In the genomic region with DNA sequence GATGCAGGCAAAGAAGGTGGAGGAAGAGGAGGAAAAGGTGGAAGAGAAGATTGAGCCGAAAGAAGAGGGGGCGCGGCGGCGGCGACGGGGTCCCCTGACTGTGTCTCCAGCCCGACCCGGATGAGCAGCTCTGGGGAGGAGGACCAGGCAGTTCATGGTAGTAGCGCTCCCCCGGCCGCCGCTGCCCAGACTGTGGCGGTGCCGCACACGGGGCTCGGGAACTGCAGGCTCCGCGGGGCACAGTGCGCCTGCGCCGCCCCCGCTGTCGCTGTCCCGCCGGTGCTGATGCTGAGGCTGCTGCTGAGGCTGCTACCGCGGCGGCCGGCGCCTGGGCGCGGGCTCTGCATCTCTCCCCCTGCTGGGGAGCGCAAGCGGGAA, we compare ENCODE assay signal across 8 cellular contexts. TPM values are rescaled to one million over a fixed set of nuclear protein-coding genes. Genes with fewer than 3 reads are reported as not detected.
A peak's percentile ranks its signal among the peaks of the same experiment; 100 is the strongest.
DNase-seq lines count a peak whose midpoint lies in the region; ATAC-seq and TF ChIP-seq lines count a peak whose summit lies in the region.

TSS of gene KCNH5 (minus strand) at position 225 of the 378 bp plus-strand sequence. CDS start 272 bp downstream, outside the sequence.

- peaks cover 18 to 21% of the 10 kb centered on the region in 2 donors for H3K27me3 Mint-ChIP-seq in CD4-positive, alpha-beta memory T cell

- H4K12ac ChIP-seq in trophoblast cell (ENCODE audit: low read depth, low read length) = no peak within 1 kb of the TSS

- H3K4ac ChIP-seq in trophoblast cell (ENCODE audit: low read depth, low read length) = no peak within 1 kb of the TSS

- H3K4me1 Mint-ChIP-seq in CD4-positive, alpha-beta memory T cell = peaks cover 0 to 7% (median under 1%) of the 10 kb centered on the region in 4 donors

- H3K9me3 ChIP-seq in RWPE2 (ENCODE audit: severe bottlenecking) (no peaks in the 10 kb centered on the region), trophoblast cell (ENCODE audit: insufficient read depth, low read depth, low read length) (peaks cover 2% of the 10 kb centered on the region)
- no peaks in the 10 kb centered on the region for H3K9me3 ChIP-seq in CD4-positive, alpha-beta memory T cell (ENCODE audit: control insufficient read depth in 1 of 2, low read length in 2 of 2)

- H3K23ac ChIP-seq in trophoblast cell (ENCODE audit: low read length) = no peak within 1 kb of the TSS

- POLR2A ChIA-PET in CD4-positive, alpha-beta memory T cell (lab: Charles Lee; ENCODE audit: partially characterized antibody) = no interaction called here

- no peaks in the 10 kb centered on the region for H3K36me3 Mint-ChIP-seq in CD4-positive, alpha-beta memory T cell

- H3K27me3 ChIP-seq in RWPE2 (ENCODE audit: insufficient read depth, poor library complexity, severe bottlenecking) = peaks cover 58% of the 10 kb centered on the region
- peaks cover 30% of the 10 kb centered on the region for H3K27me3 ChIP-seq in trophoblast cell (ENCODE audit: insufficient read depth, low read length)
- no peaks in the 10 kb centered on the region for H3K27me3 ChIP-seq in CD4-positive, alpha-beta memory T cell (ENCODE audit: insufficient read depth, low read length)

- no peak for TF ChIP-seq CTCF in RWPE2 (IDR thresholded peaks at IDR 0.05; ENCODE audit: poor library complexity, severe bottlenecking)
- TF ChIP-seq CTCF in fibroblast of mammary gland (conservative IDR thresholded peaks at IDR 0.05; ENCODE audit: control insufficient read depth, insufficient read depth, low read depth, low read length) = no peak

- H3K27ac ChIP-seq in RWPE2 (ENCODE audit: poor library complexity, severe bottlenecking) (no peak within 1 kb of the TSS), trophoblast cell (ENCODE audit: low read depth, low read length) (no peak within 1 kb of the TSS)
- no peak within 1 kb of the TSS for H3K27ac ChIP-seq in CD4-positive, alpha-beta memory T cell (ENCODE audit: low read depth, low read length)

- H3K4me3 ChIP-seq in RWPE2 (ENCODE audit: severe bottlenecking) (peak within 1 kb of the TSS; percentile 27), fibroblast of mammary gland (ENCODE audit: control insufficient read depth, low read depth, low read length) (peak within 1 kb of the TSS; percentile 22), trophoblast cell (ENCODE audit: low read depth, low read length) (peak within 1 kb of the TSS; percentile 64)
- H3K4me3 ChIP-seq in CD4-positive, alpha-beta memory T cell (ENCODE audit: low read length in 2 of 2) = no peak within 1 kb of the TSS

- ATAC-seq in HG02884 (IDR thresholded peaks at IDR 0.05; ENCODE audit: unreplicated experiment) = peak; percentile 72
- ATAC-seq in RWPE2 (ENCODE audit: low read depth) = peak; percentile 86

- H3K18ac ChIP-seq in trophoblast cell (ENCODE audit: low read length) = no peak within 1 kb of the TSS

- H2BK5ac ChIP-seq in trophoblast cell (ENCODE audit: low read depth, low read length, poor library complexity) = no peak within 1 kb of the TSS

- H3K4me2 ChIP-seq in trophoblast cell (ENCODE audit: low read length) = peak within 1 kb of the TSS; percentile 68

- peak within 1 kb of the TSS in 2 of 8 donors; percentile 2 to 40 for H3K4me3 Mint-ChIP-seq in CD4-positive, alpha-beta memory T cell

- no CpG with 5 or more reads among the region's 35 CpGs for WGBS in trophoblast cell (ENCODE audit: extremely low coverage, insufficient coverage, insufficient read length)

- no peak within 1 kb of the TSS for H3K9ac ChIP-seq in trophoblast cell (ENCODE audit: low read length)

- peak; percentile 88 for DNase-seq in D341Med (ENCODE audit: low spot score)
- peak; percentile 67 for DNase-seq in RWPE2 (ENCODE audit: low spot score)
- DNase-seq in fibroblast of mammary gland (ENCODE audit: low read depth) = peak; percentile 15
- DNase-seq in trophoblast cell = peak; percentile 31 to 51
- no peak for DNase-seq in CD4-positive, alpha-beta memory T cell
- no peak for DNase-seq in NCI-H2029 treated with DMSO at 0.1 percent for 48 hours (lab: John Stamatoyannopoulos, UW)
- no peak for DNase-seq in UCSD-AML1 (lab: John Stamatoyannopoulos, UW; ENCODE audit: unreplicated experiment)

- H4K8ac ChIP-seq in trophoblast cell (ENCODE audit: low read depth, low read length) = no peak within 1 kb of the TSS

- no peaks in the 10 kb centered on the region for H3K79me1 ChIP-seq in trophoblast cell (ENCODE audit: low read length)

- peak within 1 kb of the TSS; percentile 30 for H2AFZ ChIP-seq in trophoblast cell (ENCODE audit: insufficient read depth, low read length, poor library complexity)

- no peak within 1 kb of the TSS for H2AK5ac ChIP-seq in trophoblast cell (ENCODE audit: low read length)

- CTCF ChIA-PET in CD4-positive, alpha-beta memory T cell (lab: Charles Lee; ENCODE audit: partially characterized antibody) = no interaction called here

- H3K4me1 ChIP-seq in RWPE2 (ENCODE audit: insufficient read depth, poor library complexity, severe bottlenecking) (no peaks in the 10 kb centered on the region), trophoblast cell (ENCODE audit: control insufficient read depth in 1 of 2, insufficient read depth in 2 of 2, low read length in 2 of 2) (peaks cover 8 to 13% of the 10 kb centered on the region in 2 experiments)
- no peaks in the 10 kb centered on the region for H3K4me1 ChIP-seq in CD4-positive, alpha-beta memory T cell (ENCODE audit: insufficient read depth, low read length)

- H2BK12ac ChIP-seq in trophoblast cell (ENCODE audit: low read length) = no peak within 1 kb of the TSS

- no peak within 1 kb of the TSS for H2BK120ac ChIP-seq in trophoblast cell (ENCODE audit: insufficient read depth, low read length, poor library complexity)

- no peak within 1 kb of the TSS for H3K27ac Mint-ChIP-seq in CD4-positive, alpha-beta memory T cell

- peaks cover 0 to 7% (median 0%) of the 10 kb centered on the region in 8 donors for H3K9me3 Mint-ChIP-seq in CD4-positive, alpha-beta memory T cell

- no peaks in the 10 kb centered on the region for H3K79me2 ChIP-seq in trophoblast cell (ENCODE audit: control insufficient read depth, insufficient read depth, low read length, poor library complexity)

- no peak within 1 kb of the TSS for H3K14ac ChIP-seq in trophoblast cell (ENCODE audit: low read length)

- intact Hi-C loops in CD4-positive, alpha-beta memory T cell (cut with micrococcal nuclease) = no loop called here

- H4K91ac ChIP-seq in trophoblast cell (ENCODE audit: low read depth, low read length) = no peak within 1 kb of the TSS

- H3K36me3 ChIP-seq in RWPE2 (ENCODE audit: low read depth) (no peaks in the 10 kb centered on the region), trophoblast cell (ENCODE audit: control insufficient read depth in 1 of 2, insufficient read depth in 2 of 2, low read length in 2 of 2) (no peaks in the 10 kb centered on the region)
- H3K36me3 ChIP-seq in CD4-positive, alpha-beta memory T cell (ENCODE audit: insufficient read depth, low read length) = no peaks in the 10 kb centered on the region

RNA-seq across cellular contexts. Expression of gene KCNH5, which starts in this region (rescaled TPM):
- 0.03 TPM in 2 replicates for polyA plus RNA-seq in trophoblast cell (2013)
- not detected for total RNA-seq in CD4-positive, alpha-beta memory T cell
- polyA plus RNA-seq in CD4-positive, alpha-beta memory T cell = not detected

Comparison
In these comparisons a context has a peak if more than half of its experiments do, and no peak if none do; other contexts are left out.
1. DNase-seq: peak in D341Med (single experiment), RWPE2 (single experiment), fibroblast of mammary gland (single experiment) and trophoblast cell (2 of 2); none in CD4-positive, alpha-beta memory T cell (0 of 5), NCI-H2029 treated with DMSO at 0.1 percent for 48 hours (single experiment) and UCSD-AML1 (single experiment).
2. H3K4me3 ChIP-seq: peak in RWPE2 (single experiment), fibroblast of mammary gland (single experiment) and trophoblast cell (single experiment); none in CD4-positive, alpha-beta memory T cell (0 of 2).